Comparison of ENCODE assay signal across 7 cellular contexts in genomic region chr19:18414504-18415176, GRCh38. TPM values are rescaled to one million over a fixed set of nuclear protein-coding genes. Genes with fewer than 3 reads are reported as not detected.
DNase-seq lines count a peak whose midpoint lies in the region; FAIRE-seq and TF ChIP-seq lines count a peak whose summit lies in the region.

No MANE protein-coding gene starts in this region.

- WGBS in esophagus, 2 donors = 25 to 34% methylated on average over 11 of the region's 11 CpGs
- 29 to 46% methylated on average over 11 of the region's 11 CpGs for WGBS in sigmoid colon, 2 donors

- H3K27ac ChIP-seq in esophagus (ENCODE audit: low read depth in 2 of 2, low read length in 1 of 2) (peak overlapping the region; percentile 84 to 88), sigmoid colon (peak overlapping the region; percentile 82 to 88 (median 86))

- no peak for DNase-seq in GM12891 (ENCODE audit: insufficient read length, low spot score)
- peak; percentile 57 for DNase-seq in NCI-H82 (lab: John Stamatoyannopoulos, UW)
- no peak for DNase-seq in sigmoid colon
- DNase-seq in NCI-H1092 (lab: John Stamatoyannopoulos, UW) = no peak
- no peak for DNase-seq in SIG-M5 (lab: John Stamatoyannopoulos, UW)
- DNase-seq in NAMALWA (ENCODE audit: low spot score) = no peak

- intact Hi-C loops in sigmoid colon (cut with DNase I) = loop anchor here (5.0 to 10.0 kb wide), 4 partner anchors 72 to 300 kb away; partner anchors contain the start of genes JUND and PGPEP1

- H3K9me3 ChIP-seq in esophagus (ENCODE audit: control insufficient read depth in 2 of 2, insufficient read depth in 1 of 2, low read depth in 1 of 2, low read length in 1 of 2) (no peaks in the 10 kb centered on the region), sigmoid colon (no peaks in the 10 kb centered on the region)

- no peak for TF ChIP-seq CTCF in sigmoid colon (IDR thresholded peaks at IDR 0.05)

- H3K4me1 ChIP-seq in esophagus (ENCODE audit: control insufficient read depth in 2 of 2, insufficient read depth in 2 of 2, low read length in 1 of 2) (peaks cover 5 to 25% of the 10 kb centered on the region in 2 donors), sigmoid colon (peaks cover 0 to 50% (median 48%) of the 10 kb centered on the region in 4 donors)

- TF ChIP-seq POLR2A in GM12891 (IDR thresholded peaks at IDR 0.05; ENCODE audit: low read depth, low read length) (no peak), sigmoid colon (IDR thresholded peaks at IDR 0.05) (no peak)

- TF ChIP-seq EP300 in sigmoid colon (IDR thresholded peaks at IDR 0.05) = no peak

- H3K4me3 ChIP-seq in esophagus (ENCODE audit: low read depth in 1 of 2, low read length in 2 of 2) (no peak overlapping the region), sigmoid colon (peak overlapping the region in 3 of 4 donors; percentile 21 to 31 (median 26))

- H3K36me3 ChIP-seq in esophagus (ENCODE audit: control insufficient read depth in 2 of 2, insufficient read depth in 2 of 2, low read length in 1 of 2) (no peaks in the 10 kb centered on the region), sigmoid colon (no peaks in the 10 kb centered on the region)

- no peaks in the 10 kb centered on the region for H3K27me3 ChIP-seq in esophagus (ENCODE audit: control insufficient read depth in 1 of 2, insufficient read depth in 2 of 2, low read length in 2 of 2)
- H3K27me3 ChIP-seq in sigmoid colon = peaks cover 0 to 29% (median 3%) of the 10 kb centered on the region in 3 donors

- FAIRE-seq in GM12891 (lab: Jason Lieb, UNC) = peak; percentile 87

TF ChIP-seq in GM12891, 5 proteins besides CTCF, POLR2A, EP300 and RAD21:
- TF ChIP-seq SPI1 (IDR thresholded peaks at IDR 0.05; ENCODE audit: low read depth, low read length) (no peak), POU2F2 (IDR thresholded peaks at IDR 0.05; ENCODE audit: low read depth, low read length) (no peak), TAF1 (IDR thresholded peaks at IDR 0.05; ENCODE audit: low read depth, low read length) (no peak), POLR2AphosphoS5 (IDR thresholded peaks at IDR 0.05; ENCODE audit: low read depth, low read length) (no peak), PAX5 (IDR thresholded peaks at IDR 0.05; ENCODE audit: insufficient read depth, low read length, severe bottlenecking) (no peak)

RNA-seq across cellular contexts. Expression of gene SSBP4, which starts 4.6 kb away (rescaled TPM):
- 60.3 TPM for polyA plus RNA-seq in GM12891 (2012; ENCODE audit: low read depth, missing spikeins)
- polyA plus RNA-seq in esophagus (10 to 100 TPM; 25.4 to 25.9 TPM), sigmoid colon (10 to 100 TPM; 13.9 to 51.4 (median 32.4) TPM)
- 10 to 100 TPM; 52.4 to 71.4 (median 58.0) TPM for total RNA-seq in sigmoid colon

RNA-seq across cellular contexts. Expression of gene LRRC25, which starts 17.2 kb away (rescaled TPM):
- polyA plus RNA-seq in GM12891 (2012; ENCODE audit: low read depth, missing spikeins) = 2.0 TPM
- polyA plus RNA-seq in esophagus (under 1 TPM; 0.55 to 0.66 TPM), sigmoid colon (10 to 100 TPM in 1 of 3 donors, 1 to 10 TPM in 2; 4.2 to 10.9 (median 6.0) TPM)
- 10 to 100 TPM in 1 of 4 donors, 1 to 10 TPM in 3; 2.2 to 13.3 (median 9.0) TPM for total RNA-seq in sigmoid colon

RNA-seq across cellular contexts. Expression of gene ISYNA1, which starts 23.3 kb away (rescaled TPM):
- 14.3 TPM for polyA plus RNA-seq in GM12891 (2012; ENCODE audit: low read depth, missing spikeins)
- polyA plus RNA-seq in esophagus (10 to 100 TPM; 17.5 to 42.7 TPM), sigmoid colon (10 to 100 TPM in 1 of 3 donors, 1 to 10 TPM in 2; 3.7 to 18.7 (median 4.2) TPM)
- 10 to 100 TPM in 3 of 4 donors, 1 to 10 TPM in 1; 9.1 to 12.8 (median 11.5) TPM for total RNA-seq in sigmoid colon

RNA-seq across cellular contexts. Expression of gene GDF15, which starts 28.7 kb away (rescaled TPM):
- polyA plus RNA-seq in GM12891 (2012; ENCODE audit: low read depth, missing spikeins) = 4.9 TPM
- polyA plus RNA-seq in esophagus (1 to 10 TPM in 1 of 2 donors, under 1 TPM in 1; 0.24 to 2.8 TPM), sigmoid colon (10 to 100 TPM in 2 of 3 donors, 1 to 10 TPM in 1; 7.2 to 79.7 (median 24.5) TPM)
- 1 to 10 TPM; 1.1 to 7.9 (median 3.9) TPM for total RNA-seq in sigmoid colon

Comparison
In these comparisons a context has a peak if more than half of its experiments do, and no peak if none do; other contexts are left out.
1. H3K4me3 ChIP-seq: peak in sigmoid colon (3 of 4); none in esophagus (0 of 2).